Comparison of ENCODE assay signal across 8 cellular contexts in the genomic region with DNA sequence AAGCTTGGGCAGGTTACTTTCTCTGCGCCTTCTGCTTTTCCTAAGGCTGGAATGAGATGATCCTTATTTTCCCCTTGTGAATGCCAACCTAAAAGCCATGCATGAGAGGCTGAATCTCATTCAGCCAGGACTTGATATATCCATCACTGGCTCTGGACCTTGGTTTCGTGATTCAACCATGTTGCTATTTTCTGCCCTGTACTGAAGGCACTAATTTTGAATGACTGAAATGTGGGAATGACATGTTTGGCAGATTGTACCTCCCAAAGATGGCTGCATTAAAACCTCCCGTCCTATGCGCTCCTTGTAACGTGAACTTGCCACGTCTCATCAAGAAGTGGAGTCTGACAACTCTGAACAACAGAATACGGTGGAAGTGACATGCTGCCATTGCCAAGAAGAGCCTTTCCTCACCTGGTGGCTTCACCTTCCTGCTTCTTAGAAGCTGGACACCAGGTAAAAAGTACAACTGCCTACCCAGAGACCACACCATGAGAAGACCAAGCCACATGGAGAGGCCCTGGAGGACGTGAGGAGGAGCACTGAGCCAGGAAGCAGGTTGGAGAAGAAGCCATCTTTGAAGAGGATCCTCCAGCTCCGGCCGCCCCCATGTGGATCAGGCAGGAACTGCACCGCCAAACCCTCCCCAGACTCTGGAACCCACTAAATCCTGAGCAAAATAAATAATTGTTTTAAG.
A peak's percentile ranks its signal among the peaks of the same experiment; 100 is the strongest.
DNase-seq lines count a peak whose midpoint lies in the region; ATAC-seq, FAIRE-seq and TF ChIP-seq lines count a peak whose summit lies in the region.

No MANE protein-coding gene starts in this region.

- no peak overlapping the region for H2BK15ac ChIP-seq in H1 (ENCODE audit: low read length)

- no peak overlapping the region for H2BK120ac ChIP-seq in H1 (replicated peaks; ENCODE audit: low read depth, low read length)

- TF ChIP-seq CTCF in 22Rv1 (IDR thresholded peaks at IDR 0.05) (peak; percentile 91), H1 (IDR thresholded peaks at IDR 0.05; ENCODE audit: control extremely low read depth in 1 of 3, insufficient read depth in 1 of 3, low read depth in 1 of 3, low read length in 3 of 3) (peak; percentile 74 to 84 (median 83))

- TF ChIP-seq RAD21 in H1 (IDR thresholded peaks at IDR 0.05 in 1 of 2, conservative IDR thresholded peaks at IDR 0.05 in 1 of 2; ENCODE audit: low read depth in 2 of 2, low read length in 2 of 2), result peak; percentile 54 to 69

- no peak overlapping the region for H3K18ac ChIP-seq in H1 (ENCODE audit: extremely low read depth, low read length)

- no peak for TF ChIP-seq POLR2A in H1 (IDR thresholded peaks at IDR 0.05; ENCODE audit: control extremely low read depth in 1 of 2, low read depth in 2 of 2, low read length in 2 of 2)

- no peak overlapping the region for H3K23ac ChIP-seq in H1 (ENCODE audit: insufficient read length)

- no peaks in the 10 kb centered on the region for H3K36me3 ChIP-seq in H1 (ENCODE audit: control insufficient read depth in 2 of 4, insufficient read depth in 4 of 4, low read length in 3 of 4)

- H3K27ac ChIP-seq in 22Rv1, result no peak overlapping the region
- H3K27ac ChIP-seq in H1 (ENCODE audit: low read depth, low read length), result no peak overlapping the region

- no peak overlapping the region for H3K9ac ChIP-seq in H1 (replicated peaks in 1 of 4; ENCODE audit: extremely low read depth in 1 of 4, low read depth in 3 of 4, low read length in 3 of 4)

- no peak overlapping the region for H3K4ac ChIP-seq in H1 (replicated peaks; ENCODE audit: insufficient read length, low read depth, low read length)

- no peak overlapping the region for H4K91ac ChIP-seq in H1 (replicated peaks; ENCODE audit: insufficient read length, low read length)

- H3K79me2 ChIP-seq in H1 (ENCODE audit: control insufficient read depth in 1 of 2, insufficient read depth in 2 of 2, low read length in 2 of 2), result no peaks in the 10 kb centered on the region

- no peaks in the 10 kb centered on the region for H3K23me2 ChIP-seq in H1 (ENCODE audit: low read depth, low read length)

- FAIRE-seq in H1 (lab: Jason Lieb, UNC), result peak; percentile 42

- H2AFZ ChIP-seq in H1 (ENCODE audit: low read length), result no peak overlapping the region

- POLR2A ChIA-PET in H1 (lab: Charles Lee; ENCODE audit: partially characterized antibody), result interaction anchor here (0.6 to 2.3 kb wide), 4 partner anchors 16 to 292 kb away, joined by 3 to 7 read pairs (median 4); no protein-coding TSS in a partner anchor

- H4K5ac ChIP-seq in H1 (ENCODE audit: insufficient read length, low read depth, low read length), result no peak overlapping the region

- peak; percentile 58 for DNase-seq in NCI-H69 (lab: John Stamatoyannopoulos, UW)
- peak; percentile 32 to 77 (median 70) for DNase-seq in activated CD8-positive, alpha-beta memory T cell treated with anti-CD3 and anti-CD28 coated beads for 48 hours (ENCODE audit: low read depth in 2 of 3, low spot score in 2 of 3)
- peak in 1 of 2 experiments; percentile 93 for DNase-seq in H1 (ENCODE audit: low read depth in 1 of 2, low spot score in 2 of 2)
- peak; percentile 58 for DNase-seq in myocyte (ENCODE audit: low read depth)
- DNase-seq in stimulated activated naive CD4-positive, alpha-beta T cell (lab: John Stamatoyannopoulos, UW), result peak in 5 of 6 experiments; percentile 1 to 43 (median 26)

- no peak overlapping the region for H2BK12ac ChIP-seq in H1 (ENCODE audit: low read depth, low read length)

- H3K4me2 ChIP-seq in H1 (ENCODE audit: insufficient read depth in 1 of 2, low read depth in 2 of 2, low read length in 2 of 2), result no peak overlapping the region

- H2BK5ac ChIP-seq in H1 (ENCODE audit: low read depth, low read length), result no peak overlapping the region

- no peak overlapping the region for H2AK5ac ChIP-seq in H1 (ENCODE audit: low read depth, low read length)

- no peak overlapping the region for H3K56ac ChIP-seq in H1 (replicated peaks; ENCODE audit: insufficient read length, low read depth, low read length)

- ATAC-seq in GM18502 (IDR thresholded peaks at IDR 0.05; ENCODE audit: poor library complexity, unreplicated experiment), result peak; percentile 90
- ATAC-seq in HG03175 (IDR thresholded peaks at IDR 0.05; ENCODE audit: unreplicated experiment), result peak; percentile 83

- H3K79me1 ChIP-seq in H1 (ENCODE audit: low read depth, low read length), result no peaks in the 10 kb centered on the region

- CTCF ChIA-PET in H1 (lab: Charles Lee; ENCODE audit: partially characterized antibody), result interaction anchor here (0.6 to 10.6 kb wide), 57 partner anchors 11 to 334 kb away, joined by 3 to 224 read pairs (median 4); no protein-coding TSS in a partner anchor

- H4K20me1 ChIP-seq in H1 (replicated peaks in 1 of 2; ENCODE audit: control insufficient read depth in 1 of 2, insufficient read depth in 2 of 2, low read length in 2 of 2), result no peaks in the 10 kb centered on the region

- H3K27me3 ChIP-seq in H1 (replicated peaks in 1 of 4; ENCODE audit: control insufficient read depth in 3 of 4, extremely low read depth in 1 of 4, insufficient read depth in 3 of 4, low read length in 3 of 4), result no peaks in the 10 kb centered on the region

- no peak overlapping the region for H2BK20ac ChIP-seq in H1 (ENCODE audit: low read length)

- no peak overlapping the region for H3K4me3 ChIP-seq in H1 (ENCODE audit: extremely low read depth in 1 of 4, insufficient read depth in 2 of 4, low read depth in 3 of 4, low read length in 4 of 4)

- no peaks in the 10 kb centered on the region for H3K9me3 ChIP-seq in H1 (ENCODE audit: insufficient read depth in 2 of 2, low read depth in 1 of 2, low read length in 1 of 2)

- no peak for TF ChIP-seq EP300 in H1 (IDR thresholded peaks at IDR 0.05; ENCODE audit: borderline replicate concordance in 1 of 2, low read depth in 2 of 2, low read length in 2 of 2)

- no peak overlapping the region for H4K8ac ChIP-seq in H1 (ENCODE audit: extremely low read depth, insufficient read depth, low read length)

- peaks cover 0 to 5% (median 0%) of the 10 kb centered on the region in 4 experiments; a peak in 3 of 7 replicates for H3K4me1 ChIP-seq in H1 (replicated peaks in 1 of 4; ENCODE audit: control insufficient read depth in 3 of 4, insufficient read depth in 4 of 4, low read length in 3 of 4)

- H3K14ac ChIP-seq in H1 (ENCODE audit: insufficient read length), result no peak overlapping the region

- 78% methylated on average over 11 of the region's 11 CpGs; no CpG with 5 or more reads in 1 of the 2 experiments for WGBS in H1 (ENCODE audit: extremely low coverage in 1 of 2, insufficient coverage in 1 of 2, insufficient read length in 1 of 2, insufficient replicate concordance in 2 of 2, low coverage in 1 of 2, low lambda C conversion rate in 2 of 2, missing lambda C conversion rate in 1 of 2), 2 experiments

TF ChIP-seq in H1, 55 proteins besides CTCF, POLR2A, EP300 and RAD21:
- peak; percentile 94 for TF ChIP-seq YY1 (IDR thresholded peaks at IDR 0.05; ENCODE audit: low read depth, low read length)
- TF ChIP-seq KDM1A (IDR thresholded peaks at IDR 0.05; ENCODE audit: borderline replicate concordance, low read length), result peak; percentile 49; the same call in 1 of the 2 replicates
- no peak for TF ChIP-seq MAFK (IDR thresholded peaks at IDR 0.05; ENCODE audit: low read depth, low read length)
TF ChIP-seq in H1: peak in this region for 2.
